ENCODE assay signal across 1 cellular context in the genomic region with DNA sequence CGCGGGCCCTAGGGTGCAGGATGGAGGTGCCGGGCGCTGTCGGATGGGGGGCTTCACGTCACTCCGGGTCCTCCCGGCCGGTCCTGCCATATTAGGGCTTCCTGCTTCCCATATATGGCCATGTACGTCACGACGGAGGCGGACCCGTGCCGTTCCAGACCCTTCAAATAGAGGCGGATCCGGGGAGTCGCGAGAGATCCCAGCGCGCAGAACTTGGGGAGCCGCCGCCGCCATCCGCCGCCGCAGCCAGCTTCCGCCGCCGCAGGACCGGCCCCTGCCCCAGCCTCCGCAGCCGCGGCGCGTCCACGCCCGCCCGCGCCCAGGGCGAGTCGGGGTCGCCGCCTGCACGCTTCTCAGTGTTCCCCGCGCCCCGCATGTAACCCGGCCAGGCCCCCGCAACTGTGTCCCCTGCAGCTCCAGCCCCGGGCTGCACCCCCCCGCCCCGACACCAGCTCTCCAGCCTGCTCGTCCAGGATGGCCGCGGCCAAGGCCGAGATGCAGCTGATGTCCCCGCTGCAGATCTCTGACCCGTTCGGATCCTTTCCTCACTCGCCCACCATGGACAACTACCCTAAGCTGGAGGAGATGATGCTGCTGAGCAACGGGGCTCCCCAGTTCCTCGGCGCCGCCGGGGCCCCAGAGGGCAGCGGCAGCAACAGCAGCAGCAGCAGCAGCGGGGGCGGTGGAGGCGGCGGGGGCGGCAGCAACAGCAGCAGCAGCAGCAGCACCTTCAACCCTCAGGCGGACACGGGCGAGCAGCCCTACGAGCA.
TF ChIP-seq lines count a peak whose summit lies in the region.

EGR1 (plus strand) TSS at position 192 of the 770 bp plus-strand sequence; CDS start at position 475, 283 bp downstream.

TF ChIP-seq in K562, 482 proteins besides CTCF, POLR2A, EP300 and RAD21 (continued from another document and continues in another):
- peak; percentile 79 for TF ChIP-seq SAP30 (IDR thresholded peaks at IDR 0.05; ENCODE audit: borderline replicate concordance, insufficient read depth, low read depth, low read length, poor library complexity, severe bottlenecking)
- no peak for TF ChIP-seq ZNF778 (CRISPR knock-in tag; IDR thresholded peaks at IDR 0.05)
- TF ChIP-seq CHD4 (IDR thresholded peaks at IDR 0.05; ENCODE audit: insufficient read depth, insufficient replicate concordance, low read depth, low read length, poor library complexity, severe bottlenecking): no peak
- 0 out of 4 replicates have a peak, but pooled peaks of 1 of the 2 experiments have one; percentile 11 for TF ChIP-seq TRIM24 (IDR thresholded peaks at IDR 0.05)
- TF ChIP-seq, protein P1, sequence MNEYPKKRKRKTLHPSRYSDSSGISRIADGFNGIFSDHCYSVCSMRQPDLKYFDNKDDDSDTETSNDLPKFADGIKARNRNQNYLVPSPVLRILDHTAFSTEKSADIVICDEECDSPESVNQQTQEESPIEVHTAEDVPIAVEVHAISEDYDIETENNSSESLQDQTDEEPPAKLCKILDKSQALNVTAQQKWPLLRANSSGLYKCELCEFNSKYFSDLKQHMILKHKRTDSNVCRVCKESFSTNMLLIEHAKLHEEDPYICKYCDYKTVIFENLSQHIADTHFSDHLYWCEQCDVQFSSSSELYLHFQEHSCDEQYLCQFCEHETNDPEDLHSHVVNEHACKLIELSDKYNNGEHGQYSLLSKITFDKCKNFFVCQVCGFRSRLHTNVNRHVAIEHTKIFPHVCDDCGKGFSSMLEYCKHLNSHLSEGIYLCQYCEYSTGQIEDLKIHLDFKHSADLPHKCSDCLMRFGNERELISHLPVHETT (CRISPR knock-in tag; conservative IDR thresholded peaks at IDR 0.05 in 1 of 2, IDR thresholded peaks at IDR 0.05 in 1 of 2): no peak
- no peak for TF ChIP-seq ELF4 (CRISPR knock-in tag; IDR thresholded peaks at IDR 0.05)
- TF ChIP-seq PATZ1 (CRISPR knock-in tag; IDR thresholded peaks at IDR 0.05; ENCODE audit: borderline replicate concordance): no peak
- no peak for TF ChIP-seq TCF7L2 (IDR thresholded peaks at IDR 0.05; ENCODE audit: low read depth, low read length)
- TF ChIP-seq ZBTB11 (CRISPR knock-in tag; IDR thresholded peaks at IDR 0.05): no peak; a peak in 1 of 6 replicates
- TF ChIP-seq EGR1 (conservative IDR thresholded peaks at IDR 0.05): peak; percentile 98
- no peak for TF ChIP-seq DDX20 (tag; IDR thresholded peaks at IDR 0.05; ENCODE audit: low read depth)
- no peak for TF ChIP-seq SMARCC2 (IDR thresholded peaks at IDR 0.05; ENCODE audit: low read depth)
- no peak for TF ChIP-seq NCOA1 (IDR thresholded peaks at IDR 0.05; ENCODE audit: low read depth)
- TF ChIP-seq HNRNPK (IDR thresholded peaks at IDR 0.05; ENCODE audit: low read depth, low read length, poor library complexity, severe bottlenecking): peak; percentile 98
- TF ChIP-seq TGIF2 (CRISPR knock-in tag; IDR thresholded peaks at IDR 0.05): 0 out of 2 replicates have a peak, but pooled peaks have one; percentile 63
- no peak for TF ChIP-seq TBP (optimal IDR thresholded peaks at IDR 0.05; ENCODE audit: low read depth, low read length)
- no peak for TF ChIP-seq ZNF77 (CRISPR knock-in tag; IDR thresholded peaks at IDR 0.05)
- peak; percentile 96; the same call in 1 of the 2 replicates for TF ChIP-seq NR1H2 (CRISPR knock-in tag; IDR thresholded peaks at IDR 0.05)
- no peak for TF ChIP-seq PTTG1 (tag; IDR thresholded peaks at IDR 0.05; ENCODE audit: low read depth)
- TF ChIP-seq ZNF696 (CRISPR knock-in tag; conservative IDR thresholded peaks at IDR 0.05): no peak
- TF ChIP-seq MAFF (IDR thresholded peaks at IDR 0.05; ENCODE audit: low read length): no peak
- TF ChIP-seq NFE2 (IDR thresholded peaks at IDR 0.05; ENCODE audit: low read depth): no peak
- no peak for TF ChIP-seq HDAC8 (tag; IDR thresholded peaks at IDR 0.05)
- no peak for TF ChIP-seq RFX5 (IDR thresholded peaks at IDR 0.05; ENCODE audit: low read depth, low read length)
- peak in 1 of 2 experiments; percentile 37; a peak in 2 of 4 replicates for TF ChIP-seq CSDE1 (IDR thresholded peaks at IDR 0.05)
- no peak; a peak in 1 of 4 replicates for TF ChIP-seq RCOR1 (IDR thresholded peaks at IDR 0.05; ENCODE audit: borderline replicate concordance in 1 of 2, low read depth in 2 of 2, low read length in 2 of 2)
- TF ChIP-seq HLTF (IDR thresholded peaks at IDR 0.05): 0 out of 2 replicates have a peak, but pooled peaks have one; percentile 42
- no peak for TF ChIP-seq HDAC3 (IDR thresholded peaks at IDR 0.05; ENCODE audit: borderline replicate concordance, partially characterized antibody)
- peak; percentile 94 for TF ChIP-seq LARP7 (IDR thresholded peaks at IDR 0.05)
- TF ChIP-seq ZSCAN32 (CRISPR knock-in tag; IDR thresholded peaks at IDR 0.05): no peak
- TF ChIP-seq TAL1 (IDR thresholded peaks at IDR 0.05): no peak
- TF ChIP-seq, protein P2, sequence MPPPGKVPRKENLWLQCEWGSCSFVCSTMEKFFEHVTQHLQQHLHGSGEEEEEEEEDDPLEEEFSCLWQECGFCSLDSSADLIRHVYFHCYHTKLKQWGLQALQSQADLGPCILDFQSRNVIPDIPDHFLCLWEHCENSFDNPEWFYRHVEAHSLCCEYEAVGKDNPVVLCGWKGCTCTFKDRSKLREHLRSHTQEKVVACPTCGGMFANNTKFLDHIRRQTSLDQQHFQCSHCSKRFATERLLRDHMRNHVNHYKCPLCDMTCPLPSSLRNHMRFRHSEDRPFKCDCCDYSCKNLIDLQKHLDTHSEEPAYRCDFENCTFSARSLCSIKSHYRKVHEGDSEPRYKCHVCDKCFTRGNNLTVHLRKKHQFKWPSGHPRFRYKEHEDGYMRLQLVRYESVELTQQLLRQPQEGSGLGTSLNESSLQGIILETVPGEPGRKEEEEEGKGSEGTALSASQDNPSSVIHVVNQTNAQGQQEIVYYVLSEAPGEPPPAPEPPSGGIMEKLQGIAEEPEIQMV (tag; conservative IDR thresholded peaks at IDR 0.05; ENCODE audit: low read depth): no peak
- TF ChIP-seq ETV1 (tag; conservative IDR thresholded peaks at IDR 0.05; ENCODE audit: low read depth): no peak
- TF ChIP-seq CHAMP1 (IDR thresholded peaks at IDR 0.05): no peak
- peak; percentile 100 for TF ChIP-seq RBM39 (optimal IDR thresholded peaks at IDR 0.05; ENCODE audit: low read depth, low read length)
- peak; percentile 26; the same call in 1 of the 2 replicates for TF ChIP-seq PHF21A (IDR thresholded peaks at IDR 0.05; ENCODE audit: borderline replicate concordance, low read depth)
- TF ChIP-seq ZNF175 (CRISPR knock-in tag; IDR thresholded peaks at IDR 0.05; ENCODE audit: low read depth): 0 out of 2 replicates have a peak, but pooled peaks have one; percentile 11
- TF ChIP-seq, protein P3, sequence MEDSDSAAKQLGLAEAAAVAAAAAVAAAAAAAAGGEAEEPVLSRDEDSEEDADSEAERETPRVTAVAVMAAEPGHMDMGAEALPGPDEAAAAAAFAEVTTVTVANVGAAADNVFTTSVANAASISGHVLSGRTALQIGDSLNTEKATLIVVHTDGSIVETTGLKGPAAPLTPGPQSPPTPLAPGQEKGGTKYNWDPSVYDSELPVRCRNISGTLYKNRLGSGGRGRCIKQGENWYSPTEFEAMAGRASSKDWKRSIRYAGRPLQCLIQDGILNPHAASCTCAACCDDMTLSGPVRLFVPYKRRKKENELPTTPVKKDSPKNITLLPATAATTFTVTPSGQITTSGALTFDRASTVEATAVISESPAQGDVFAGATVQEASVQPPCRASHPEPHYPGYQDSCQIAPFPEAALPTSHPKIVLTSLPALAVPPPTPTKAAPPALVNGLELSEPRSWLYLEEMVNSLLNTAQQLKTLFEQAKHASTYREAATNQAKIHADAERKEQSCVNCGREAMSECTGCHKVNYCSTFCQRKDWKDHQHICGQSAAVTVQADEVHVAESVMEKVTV (CRISPR knock-in tag; IDR thresholded peaks at IDR 0.05): no peak
- peak; percentile 81 for TF ChIP-seq CREB1 (IDR thresholded peaks at IDR 0.05)
- TF ChIP-seq CREB1 (CRISPR knock-in tag; IDR thresholded peaks at IDR 0.05): peak; percentile 61
- TF ChIP-seq, protein P4, sequence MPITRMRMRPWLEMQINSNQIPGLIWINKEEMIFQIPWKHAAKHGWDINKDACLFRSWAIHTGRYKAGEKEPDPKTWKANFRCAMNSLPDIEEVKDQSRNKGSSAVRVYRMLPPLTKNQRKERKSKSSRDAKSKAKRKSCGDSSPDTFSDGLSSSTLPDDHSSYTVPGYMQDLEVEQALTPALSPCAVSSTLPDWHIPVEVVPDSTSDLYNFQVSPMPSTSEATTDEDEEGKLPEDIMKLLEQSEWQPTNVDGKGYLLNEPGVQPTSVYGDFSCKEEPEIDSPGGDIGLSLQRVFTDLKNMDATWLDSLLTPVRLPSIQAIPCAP (CRISPR knock-in tag; IDR thresholded peaks at IDR 0.05; ENCODE audit: borderline replicate concordance): no peak
- TF ChIP-seq ZMIZ1 (IDR thresholded peaks at IDR 0.05; ENCODE audit: low read depth in 2 of 2, low read length in 2 of 2): peak in 1 of 2 experiments; percentile 79; a peak in 1 of 4 replicates
- no peak for TF ChIP-seq ZZZ3 (IDR thresholded peaks at IDR 0.05)
